ENCODE assay signal across 8 cellular contexts in genomic region chr12:108565976-108566375, GRCh38. TPM values are rescaled to one million over a fixed set of nuclear protein-coding genes. Genes with fewer than 3 reads are reported as not detected.
DNase-seq lines count a peak whose midpoint lies in the region; ATAC-seq, FAIRE-seq and TF ChIP-seq lines count a peak whose summit lies in the region.

No MANE protein-coding gene starts in this region.

- no peak overlapping the region for H3K4me3 ChIP-seq in psoas muscle

- FAIRE-seq in GM12892 (lab: Jason Lieb, UNC) (peak; percentile 81), frontal cortex (lab: Jason Lieb, UNC) (no peak)

- peak; percentile 46; the same call in 1 of the 2 replicates for TF ChIP-seq POLR2A in GM12892 (IDR thresholded peaks at IDR 0.05; ENCODE audit: low read depth, low read length)

- DNase-seq in GM12892 (ENCODE audit: insufficient read length) (no peak), NCI-H2196 (lab: John Stamatoyannopoulos, UW; ENCODE audit: unreplicated experiment) (peak; percentile 91), activated T-cell treated with anti-CD3 and anti-CD28 coated beads for 48 hours (ENCODE audit: low read depth) (peak; percentile 37), psoas muscle (peak; percentile 82 to 92), frontal cortex (ENCODE audit: low spot score in 2 of 2) (no peak), middle frontal gyrus (ENCODE audit: extremely low spot score, low spot score) (no peak)

- peaks cover 30% of the 10 kb centered on the region for H3K4me1 ChIP-seq in psoas muscle

- WGBS in psoas muscle, 3 donors = 0 to 14% (median 3%) methylated on average over 2 of the region's 2 CpGs

- no peak for TF ChIP-seq CTCF in psoas muscle (IDR thresholded peaks at IDR 0.05)

- ATAC-seq in esophagus mucosa (peak; percentile 19), psoas muscle (peak; percentile 54 to 65 (median 62)), HG03442 (IDR thresholded peaks at IDR 0.05; ENCODE audit: unreplicated experiment) (no peak)

- intact Hi-C loops in psoas muscle (cut with DNase I) = loop anchor here (2.0 to 10.0 kb wide), 5 partner anchors 53 to 386 kb away; partner anchors contain the start of gene SSH1 (in 1 of the 2)

- H3K36me3 ChIP-seq in psoas muscle (ENCODE audit: insufficient read depth in 1 of 2, low read depth in 1 of 2) = peaks cover 29 to 65% of the 10 kb centered on the region in 2 donors

- H3K27ac ChIP-seq in psoas muscle = peak overlapping the region; percentile 97

- no peaks in the 10 kb centered on the region for H3K9me3 ChIP-seq in psoas muscle

- no peaks in the 10 kb centered on the region for H3K27me3 ChIP-seq in psoas muscle (ENCODE audit: insufficient read depth in 3 of 3, low read length in 2 of 3)

RNA-seq across cellular contexts. Expression of gene ISCU, which starts 3.6 kb away (rescaled TPM):
- 136 TPM for polyA plus RNA-seq in GM12892 (2012; ENCODE audit: missing spikeins)
- total RNA-seq in esophagus mucosa = 51.2 TPM
- total RNA-seq in psoas muscle = 100 to 1,000 TPM; 148 to 225 (median 212) TPM
- polyA plus RNA-seq in psoas muscle = 100 to 1,000 TPM; 190 to 352 (median 220) TPM
- total RNA-seq in frontal cortex = 40.8 TPM

RNA-seq across cellular contexts. Expression of gene SART3, which starts 5.0 kb away (rescaled TPM):
- 36.3 TPM for polyA plus RNA-seq in GM12892 (2012; ENCODE audit: missing spikeins)
- 25.7 TPM for total RNA-seq in esophagus mucosa
- 10 to 100 TPM; 22.3 to 32.7 (median 24.9) TPM for total RNA-seq in psoas muscle
- polyA plus RNA-seq in psoas muscle = 10 to 100 TPM; 13.4 to 35.3 (median 22.5) TPM
- total RNA-seq in frontal cortex = 63.6 TPM

RNA-seq across cellular contexts. Expression of gene TMEM119, which starts 31.9 kb away (rescaled TPM):
- 0.23 TPM for polyA plus RNA-seq in GM12892 (2012; ENCODE audit: missing spikeins)
- 2.0 TPM for total RNA-seq in esophagus mucosa
- 1 to 10 TPM in 2 of 4 donors, under 1 TPM in 2; 0.25 to 2.6 (median 0.68) TPM for total RNA-seq in psoas muscle
- polyA plus RNA-seq in psoas muscle = under 1 TPM; 0.31 to 0.99 (median 0.34) TPM
- 0.82 TPM for total RNA-seq in frontal cortex

RNA-seq across cellular contexts. Expression of gene FICD, which starts 50.9 kb away (rescaled TPM):
- polyA plus RNA-seq in GM12892 (2012; ENCODE audit: missing spikeins) = 2.4 TPM
- total RNA-seq in esophagus mucosa (1.1 TPM), psoas muscle (1 to 10 TPM; 1.6 to 4.2 (median 2.8) TPM), frontal cortex (5.3 TPM)
- 1 to 10 TPM; 5.0 to 5.5 (median 5.1) TPM for polyA plus RNA-seq in psoas muscle

Comparison
In these comparisons a context has a peak if more than half of its experiments do, and no peak if none do; other contexts are left out.
1. DNase-seq: peak in NCI-H2196 (single experiment), activated T-cell treated with anti-CD3 and anti-CD28 coated beads for 48 hours (single experiment) and psoas muscle (2 of 2); none in GM12892 (single experiment), frontal cortex (0 of 2) and middle frontal gyrus (single experiment).